ENCODE assay signal across 14 cellular contexts in the genomic region with DNA sequence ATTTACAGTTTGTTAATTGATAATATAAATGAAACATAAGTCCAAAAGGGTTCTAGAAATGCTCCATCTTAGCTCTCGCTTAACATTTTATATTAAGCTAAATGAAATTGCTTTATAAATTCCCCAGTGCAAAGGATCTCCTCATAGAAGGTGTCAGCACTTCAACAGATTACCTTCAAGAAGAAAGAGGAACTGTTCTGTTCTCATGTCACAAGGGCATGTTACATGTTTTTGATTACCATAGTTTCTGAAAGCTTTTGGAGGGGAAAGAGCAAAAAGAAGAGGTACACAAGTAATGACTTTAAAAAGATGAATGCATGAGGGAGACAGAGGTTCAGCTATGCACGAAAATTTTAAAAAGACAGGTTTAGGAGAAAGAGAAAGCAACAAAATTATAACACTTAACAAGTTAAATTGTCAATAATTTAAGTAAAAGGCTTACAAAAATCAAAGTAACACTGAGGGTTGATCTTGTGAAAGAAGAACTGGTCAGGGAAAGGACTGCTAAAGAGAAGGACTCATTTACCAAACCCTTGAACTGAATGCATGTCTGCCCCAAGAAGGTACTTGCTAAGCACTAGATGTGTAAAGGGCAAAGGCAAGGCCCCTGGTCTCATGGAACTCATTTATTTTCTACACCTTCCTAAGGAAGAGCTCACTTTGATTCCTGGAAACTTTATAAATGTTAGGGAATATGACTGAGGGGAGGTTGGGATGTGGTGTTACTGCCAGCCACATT. TPM values are rescaled to one million over a fixed set of nuclear protein-coding genes. Genes with fewer than 3 reads are reported as not detected.
DNase-seq lines count a peak whose midpoint lies in the region; ATAC-seq and TF ChIP-seq lines count a peak whose summit lies in the region.
"Had no signal": no experiment of that assay in that cellular context is flagged by ENCODE, and none has a peak within 500 bp of the region (broad histone marks: within the 10 kb centered on the region; RNA-seq: fewer than 3 reads in every experiment).

No MANE protein-coding gene starts in this region.

- no peaks in the 10 kb centered on the region for H3K27me3 Mint-ChIP-seq in WTC11 (ENCODE audit: low read depth)

- H3K27ac ChIP-seq in tibial artery (no peak overlapping the region), aorta (ENCODE audit: low read depth in 1 of 2, low read length in 2 of 2) (no peak overlapping the region)
- H3K27ac ChIP-seq: pancreas, SK-N-MC had no signal

- TF ChIP-seq CTCF in GM10248 (IDR thresholded peaks at IDR 0.05; ENCODE audit: control extremely low read depth, extremely low read depth, low read depth, missing control alignments) (no peak), WTC11 (IDR thresholded peaks at IDR 0.05) (no peak), tibial artery (IDR thresholded peaks at IDR 0.05) (no peak)

- no peak overlapping the region for H3K27ac Mint-ChIP-seq in WTC11

- in situ Hi-C loops in KBM-7 (cut with MboI; ENCODE audit: low pct_unique_long_range_greater_than_20kb, low sequenced_read_pairs) = no loop called here

- H3K4me3 ChIP-seq in tibial artery (no peak overlapping the region), aorta (ENCODE audit: low read length in 2 of 2) (no peak overlapping the region)
- H3K4me3 ChIP-seq: mucosa of descending colon, pancreas, SK-N-MC had no signal

- POLR2A ChIA-PET in GM10248 (lab: Yijun Ruan, JAX) (no interaction called here), WTC11 (lab: Charles Lee) (interaction anchor here (0.5 kb wide), 1 partner anchor 1616 kb away, joined by 4 read pairs; no protein-coding TSS in a partner anchor)

- 89 to 90% methylated on average over 2 of the region's 2 CpGs for WGBS in aorta, 2 donors

- H3K36me3 Mint-ChIP-seq in WTC11 = no peaks in the 10 kb centered on the region

- H3K9me3 ChIP-seq in tibial artery = no peaks in the 10 kb centered on the region
- no peaks in the 10 kb centered on the region for H3K9me3 ChIP-seq in aorta (ENCODE audit: control insufficient read depth, low read length)
- H3K9me3 ChIP-seq: mucosa of descending colon, pancreas had no signal

- no peaks in the 10 kb centered on the region for H3K27me3 ChIP-seq in tibial artery
- H3K27me3 ChIP-seq in aorta (ENCODE audit: control insufficient read depth in 1 of 2, insufficient read depth in 2 of 2, low read length in 1 of 2) = no peaks in the 10 kb centered on the region
- H3K27me3 ChIP-seq: pancreas had no signal

- H3K4me1 ChIP-seq in tibial artery (no peaks in the 10 kb centered on the region), aorta (ENCODE audit: control insufficient read depth in 1 of 2, insufficient read depth in 2 of 2, low read length in 2 of 2) (no peaks in the 10 kb centered on the region)
- H3K4me1 ChIP-seq: pancreas had no signal

- DNase-seq in GM10248 (ENCODE audit: extremely low spot score) (peak; percentile 24), KBM-7 (peak; percentile 4), WTC11 (ENCODE audit: low spot score) (no peak), tibial artery (no peak), aorta (no peak), NCI-H2171 (lab: John Stamatoyannopoulos, UW) (no peak)
- DNase-seq: ACHN, mucosa of descending colon, NCI-H2171 treated with DMSO at 0.1 percent for 48 hours, pancreas had no signal

- intact Hi-C loops in tibial artery (cut with DNase I; ENCODE audit: low total_unique reads) = no loop called here
- intact Hi-C loops in aorta (cut with DNase I) = no loop called here

- no peaks in the 10 kb centered on the region for H3K4me1 Mint-ChIP-seq in WTC11

- CTCF ChIA-PET in GM10248 (lab: Yijun Ruan, JAX) = interaction anchor here (1.0 to 1.6 kb wide), 3 partner anchors 10 to 49 kb away, joined by 3 to 7 read pairs (median 3); no protein-coding TSS in a partner anchor
- CTCF ChIA-PET in WTC11 (lab: Charles Lee) = no interaction called here

- peak; percentile 76 for ATAC-seq in GM19372 (IDR thresholded peaks at IDR 0.05; ENCODE audit: low read depth, unreplicated experiment)
- ATAC-seq in HG02852 (IDR thresholded peaks at IDR 0.05; ENCODE audit: unreplicated experiment) = peak; percentile 67
- ATAC-seq in WTC11 = no peak
- ATAC-seq in aorta (ENCODE audit: low FRiP score) = no peak
- ATAC-seq: activated CD4-positive, CD25-positive, alpha-beta regulatory T cell treated with anti-CD3 and anti-CD28 coated beads, Interleukin-2, amount 50 U/mL, for 24 hours; mucosa of descending colon; pancreas had no signal

- peaks cover under 1 to 20% (median 3%) of the 10 kb centered on the region in 3 donors for H3K36me3 ChIP-seq in tibial artery
- H3K36me3 ChIP-seq in aorta (ENCODE audit: control insufficient read depth in 1 of 2, insufficient read depth in 2 of 2, low read length in 1 of 2) = peaks cover 0 to 2% of the 10 kb centered on the region in 2 donors
- H3K36me3 ChIP-seq: pancreas had no signal

- H3K9me3 Mint-ChIP-seq in WTC11 = no peaks in the 10 kb centered on the region

- no peak overlapping the region for H3K4me3 Mint-ChIP-seq in WTC11

TF ChIP-seq in WTC11, 78 proteins besides CTCF, POLR2A, EP300 and RAD21:
- TF ChIP-seq SMAD3 (CRISPR knock-in tag; IDR thresholded peaks at IDR 0.05; ENCODE audit: borderline replicate concordance) (no peak), MXD4 (CRISPR knock-in tag; IDR thresholded peaks at IDR 0.05; ENCODE audit: borderline replicate concordance) (no peak), ELF4 (CRISPR knock-in tag; IDR thresholded peaks at IDR 0.05; ENCODE audit: low read depth) (no peak), TEAD4 (CRISPR knock-in tag; IDR thresholded peaks at IDR 0.05) (no peak), TCF7 (CRISPR knock-in tag; IDR thresholded peaks at IDR 0.05; ENCODE audit: low read depth) (no peak), NR3C1 (CRISPR knock-in tag; conservative IDR thresholded peaks at IDR 0.05; ENCODE audit: low read depth) (no peak), CREB1 (CRISPR knock-in tag; IDR thresholded peaks at IDR 0.05) (no peak)
- TF ChIP-seq, protein P1, sequence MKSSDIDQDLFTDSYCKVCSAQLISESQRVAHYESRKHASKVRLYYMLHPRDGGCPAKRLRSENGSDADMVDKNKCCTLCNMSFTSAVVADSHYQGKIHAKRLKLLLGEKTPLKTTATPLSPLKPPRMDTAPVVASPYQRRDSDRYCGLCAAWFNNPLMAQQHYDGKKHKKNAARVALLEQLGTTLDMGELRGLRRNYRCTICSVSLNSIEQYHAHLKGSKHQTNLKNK (CRISPR knock-in tag; IDR thresholded peaks at IDR 0.05) = no peak
- TF ChIP-seq, protein P2, sequence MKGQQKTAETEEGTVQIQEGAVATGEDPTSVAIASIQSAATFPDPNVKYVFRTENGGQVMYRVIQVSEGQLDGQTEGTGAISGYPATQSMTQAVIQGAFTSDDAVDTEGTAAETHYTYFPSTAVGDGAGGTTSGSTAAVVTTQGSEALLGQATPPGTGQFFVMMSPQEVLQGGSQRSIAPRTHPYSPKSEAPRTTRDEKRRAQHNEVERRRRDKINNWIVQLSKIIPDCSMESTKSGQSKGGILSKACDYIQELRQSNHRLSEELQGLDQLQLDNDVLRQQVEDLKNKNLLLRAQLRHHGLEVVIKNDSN (CRISPR knock-in tag; IDR thresholded peaks at IDR 0.05) = no peak
- TF ChIP-seq, protein P3, sequence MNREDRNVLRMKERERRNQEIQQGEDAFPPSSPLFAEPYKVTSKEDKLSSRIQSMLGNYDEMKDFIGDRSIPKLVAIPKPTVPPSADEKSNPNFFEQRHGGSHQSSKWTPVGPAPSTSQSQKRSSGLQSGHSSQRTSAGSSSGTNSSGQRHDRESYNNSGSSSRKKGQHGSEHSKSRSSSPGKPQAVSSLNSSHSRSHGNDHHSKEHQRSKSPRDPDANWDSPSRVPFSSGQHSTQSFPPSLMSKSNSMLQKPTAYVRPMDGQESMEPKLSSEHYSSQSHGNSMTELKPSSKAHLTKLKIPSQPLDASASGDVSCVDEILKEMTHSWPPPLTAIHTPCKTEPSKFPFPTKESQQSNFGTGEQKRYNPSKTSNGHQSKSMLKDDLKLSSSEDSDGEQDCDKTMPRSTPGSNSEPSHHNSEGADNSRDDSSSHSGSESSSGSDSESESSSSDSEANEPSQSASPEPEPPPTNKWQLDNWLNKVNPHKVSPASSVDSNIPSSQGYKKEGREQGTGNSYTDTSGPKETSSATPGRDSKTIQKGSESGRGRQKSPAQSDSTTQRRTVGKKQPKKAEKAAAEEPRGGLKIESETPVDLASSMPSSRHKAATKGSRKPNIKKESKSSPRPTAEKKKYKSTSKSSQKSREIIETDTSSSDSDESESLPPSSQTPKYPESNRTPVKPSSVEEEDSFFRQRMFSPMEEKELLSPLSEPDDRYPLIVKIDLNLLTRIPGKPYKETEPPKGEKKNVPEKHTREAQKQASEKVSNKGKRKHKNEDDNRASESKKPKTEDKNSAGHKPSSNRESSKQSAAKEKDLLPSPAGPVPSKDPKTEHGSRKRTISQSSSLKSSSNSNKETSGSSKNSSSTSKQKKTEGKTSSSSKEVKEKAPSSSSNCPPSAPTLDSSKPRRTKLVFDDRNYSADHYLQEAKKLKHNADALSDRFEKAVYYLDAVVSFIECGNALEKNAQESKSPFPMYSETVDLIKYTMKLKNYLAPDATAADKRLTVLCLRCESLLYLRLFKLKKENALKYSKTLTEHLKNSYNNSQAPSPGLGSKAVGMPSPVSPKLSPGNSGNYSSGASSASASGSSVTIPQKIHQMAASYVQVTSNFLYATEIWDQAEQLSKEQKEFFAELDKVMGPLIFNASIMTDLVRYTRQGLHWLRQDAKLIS (CRISPR knock-in tag; IDR thresholded peaks at IDR 0.05; ENCODE audit: borderline replicate concordance) = no peak

RNA-seq across cellular contexts. Expression of a gene that starts 45.1 kb away (rescaled TPM):
- total RNA-seq in WTC11 (2021) = 1.6 to 1.7 TPM (median 1.7 TPM) in 3 replicates
- 1 to 10 TPM; 2.6 to 8.6 TPM for total RNA-seq in aorta
- polyA plus RNA-seq in aorta = 1 to 10 TPM; 1.4 to 3.1 TPM

RNA-seq across cellular contexts. Expression of a gene that starts 45.3 kb away (rescaled TPM):
- total RNA-seq in WTC11 (2021) (35.5 to 40.0 TPM (median 38.3 TPM) in 3 replicates), aorta (10 to 100 TPM; 16.2 to 23.4 TPM)
- 1 to 10 TPM; 4.5 to 4.6 TPM for polyA plus RNA-seq in aorta

Comparison
In these comparisons a context has a peak if more than half of its experiments do, and no peak if none do; other contexts are left out.
1. DNase-seq: peak in GM10248 (single experiment) and KBM-7 (single experiment); none in WTC11 (single experiment), tibial artery (0 of 2), aorta (0 of 2) and NCI-H2171 (single experiment).
2. ATAC-seq: peak in GM19372 (single experiment) and HG02852 (single experiment); none in WTC11 (single experiment) and aorta (single experiment).